In genomic region chr4:163331629-163332360, GRCh38 we compare ENCODE assay signal across 8 cellular contexts. TPM values are rescaled to one million over a fixed set of nuclear protein-coding genes. Genes with fewer than 3 reads are reported as not detected.
DNase-seq lines count a peak whose midpoint lies in the region; ATAC-seq and TF ChIP-seq lines count a peak whose summit lies in the region.

No MANE protein-coding gene starts in this region.

- H3K36me3 Mint-ChIP-seq in activated CD4-positive, alpha-beta T cell treated with anti-CD3 and anti-CD28 coated beads, Interleukin-2, amount 10 ng/mL, durations not matched to agents 24 days and 14 days (ENCODE audit: low read depth): no peaks in the 10 kb centered on the region
- no peaks in the 10 kb centered on the region for H3K36me3 Mint-ChIP-seq in activated naive CD8-positive, alpha-beta T cell treated with anti-CD3 and anti-CD28 coated beads for 36 hours

- no peak for DNase-seq in activated CD4-positive, alpha-beta T cell treated with anti-CD3 and anti-CD28 coated beads, Interleukin-2, amount 10 ng/mL, durations not matched to agents 24 days and 14 days
- DNase-seq in activated CD4-positive, alpha-beta T cell treated with anti-CD3 and anti-CD28 coated beads, Interleukin-2, amount 50 U/mL, for 4 hours: no peak
- DNase-seq in activated naive CD8-positive, alpha-beta T cell treated with anti-CD3 and anti-CD28 coated beads for 36 hours: no peak
- no peak for DNase-seq in right atrium auricular region (ENCODE audit: low spot score)
- no peak for DNase-seq in retinal pigment epithelial cell (ENCODE audit: low read depth)
- DNase-seq in Kasumi-1 (lab: John Stamatoyannopoulos, UW): no peak

- no peaks in the 10 kb centered on the region for H3K27me3 ChIP-seq in right atrium auricular region

- no peaks in the 10 kb centered on the region for H3K36me3 ChIP-seq in right atrium auricular region

- no peaks in the 10 kb centered on the region for H3K9me3 Mint-ChIP-seq in activated CD4-positive, alpha-beta T cell treated with anti-CD3 and anti-CD28 coated beads, Interleukin-2, amount 10 ng/mL, durations not matched to agents 24 days and 14 days
- H3K9me3 Mint-ChIP-seq in activated naive CD8-positive, alpha-beta T cell treated with anti-CD3 and anti-CD28 coated beads for 36 hours: no peaks in the 10 kb centered on the region

- H3K4me3 ChIP-seq in right atrium auricular region (peak overlapping the region; percentile 43 to 51), retinal pigment epithelial cell (ENCODE audit: low read length) (peak overlapping the region; percentile 61)

- intact Hi-C loops in activated CD4-positive, alpha-beta T cell treated with anti-CD3 and anti-CD28 coated beads, Interleukin-2, amount 10 ng/mL, durations not matched to agents 24 days and 14 days (cut with micrococcal nuclease): loop anchor here (1.0 to 5.0 kb wide), 3 partner anchors 224 to 834 kb away; no protein-coding TSS in a partner anchor

- H3K27ac Mint-ChIP-seq in activated CD4-positive, alpha-beta T cell treated with anti-CD3 and anti-CD28 coated beads, Interleukin-2, amount 10 ng/mL, durations not matched to agents 24 days and 14 days: no peak overlapping the region
- no peak overlapping the region for H3K27ac Mint-ChIP-seq in activated naive CD8-positive, alpha-beta T cell treated with anti-CD3 and anti-CD28 coated beads for 36 hours

- H3K4me1 Mint-ChIP-seq in activated CD4-positive, alpha-beta T cell treated with anti-CD3 and anti-CD28 coated beads, Interleukin-2, amount 10 ng/mL, durations not matched to agents 24 days and 14 days: peaks cover 12% of the 10 kb centered on the region
- H3K4me1 Mint-ChIP-seq in activated naive CD8-positive, alpha-beta T cell treated with anti-CD3 and anti-CD28 coated beads for 36 hours: peaks cover 13% of the 10 kb centered on the region

- peaks cover 47% of the 10 kb centered on the region for H3K27me3 Mint-ChIP-seq in activated CD4-positive, alpha-beta T cell treated with anti-CD3 and anti-CD28 coated beads, Interleukin-2, amount 10 ng/mL, durations not matched to agents 24 days and 14 days
- peaks cover 56% of the 10 kb centered on the region for H3K27me3 Mint-ChIP-seq in activated naive CD8-positive, alpha-beta T cell treated with anti-CD3 and anti-CD28 coated beads for 36 hours

- H3K4me1 ChIP-seq in right atrium auricular region: peaks cover 0 to 11% of the 10 kb centered on the region in 2 donors

- peak overlapping the region; percentile 72 for H3K4me3 Mint-ChIP-seq in activated CD4-positive, alpha-beta T cell treated with anti-CD3 and anti-CD28 coated beads, Interleukin-2, amount 10 ng/mL, durations not matched to agents 24 days and 14 days
- H3K4me3 Mint-ChIP-seq in activated naive CD8-positive, alpha-beta T cell treated with anti-CD3 and anti-CD28 coated beads for 36 hours: peak overlapping the region; percentile 54

- no peak for ATAC-seq in GM21423 (IDR thresholded peaks at IDR 0.05; ENCODE audit: unreplicated experiment)
- no peak for ATAC-seq in GM21515 (IDR thresholded peaks at IDR 0.05; ENCODE audit: unreplicated experiment)

- no peak overlapping the region for H3K27ac ChIP-seq in right atrium auricular region

- H3K9me3 ChIP-seq in right atrium auricular region: no peaks in the 10 kb centered on the region

- TF ChIP-seq CTCF in right atrium auricular region (IDR thresholded peaks at IDR 0.05) (no peak), retinal pigment epithelial cell (conservative IDR thresholded peaks at IDR 0.05; ENCODE audit: low read depth, low read length) (peak; percentile 24)

RNA-seq across cellular contexts. Expression of gene NPY1R, which starts 0.6 kb away (rescaled TPM):
- not detected in 2 replicates for total RNA-seq in activated CD4-positive, alpha-beta T cell treated with anti-CD3 and anti-CD28 coated beads, Interleukin-2, amount 10 ng/mL, durations not matched to agents 24 days and 14 days
- not detected for total RNA-seq in activated naive CD8-positive, alpha-beta T cell treated with anti-CD3 and anti-CD28 coated beads for 36 hours
- total RNA-seq in right atrium auricular region: 1 to 10 TPM; 4.0 to 4.4 TPM

RNA-seq across cellular contexts. Expression of gene NPY5R, which starts 11.9 kb away (rescaled TPM):
- total RNA-seq in activated CD4-positive, alpha-beta T cell treated with anti-CD3 and anti-CD28 coated beads, Interleukin-2, amount 10 ng/mL, durations not matched to agents 24 days and 14 days: not detected in 2 replicates
- total RNA-seq in activated naive CD8-positive, alpha-beta T cell treated with anti-CD3 and anti-CD28 coated beads for 36 hours: not detected
- under 1 TPM; 0.24 to 0.30 TPM for total RNA-seq in right atrium auricular region
